Comparison of ENCODE assay signal across 8 cellular contexts in genomic region chr13:91347212-91347995, GRCh38. TPM values are rescaled to one million over a fixed set of nuclear protein-coding genes. Genes with fewer than 3 reads are reported as not detected.
DNase-seq lines count a peak whose midpoint lies in the region; ATAC-seq and TF ChIP-seq lines count a peak whose summit lies in the region.

Gene MIR17HG (plus strand): TSS chr13:91347687.

- H2AFZ ChIP-seq in DND-41 (ENCODE audit: low read depth, low read length) (peak within 1 kb of the TSS; percentile 68), GM23248 (peak within 1 kb of the TSS; percentile 97), Karpas-422 (ENCODE audit: low read length) (peak within 1 kb of the TSS; percentile 72)

- peaks cover 13 to 34% of the 10 kb centered on the region in 2 donors for H3K36me3 Mint-ChIP-seq in activated T-cell treated with anti-CD3 and anti-CD28 coated beads, Interleukin-2, amount 50 U/mL, for 72 hours (ENCODE audit: insufficient read depth in 2 of 2)
- peaks cover 0 to 7% of the 10 kb centered on the region in 2 donors for H3K36me3 Mint-ChIP-seq in naive B cell

- 2% methylated on average over 79 to 83 of the region's 103 CpGs for WGBS in GM23248 (ENCODE audit: low coverage in 1 of 2, low lambda C conversion rate in 2 of 2, missing lambda C conversion rate in 2 of 2), 2 experiments
- WGBS in esophagus squamous epithelium, 2 donors = 0% methylated on average over 1 to 7 of the region's 103 CpGs

- H3K79me2 ChIP-seq in DND-41 (ENCODE audit: insufficient read depth, low read length) (peaks cover 49% of the 10 kb centered on the region), GM23248 (ENCODE audit: insufficient read depth) (peaks cover 34% of the 10 kb centered on the region), Karpas-422 (ENCODE audit: low read length) (peaks cover 41% of the 10 kb centered on the region)

- H4K20me1 ChIP-seq in DND-41 (ENCODE audit: insufficient read depth, low read length) = peaks cover 35% of the 10 kb centered on the region
- no peaks in the 10 kb centered on the region for H4K20me1 ChIP-seq in GM23248 (ENCODE audit: insufficient read depth)
- H4K20me1 ChIP-seq in Karpas-422 (ENCODE audit: insufficient read depth, low read depth, low read length) = peaks cover 34% of the 10 kb centered on the region

- peak within 1 kb of the TSS; percentile 99 for H3K4me3 Mint-ChIP-seq in activated T-cell treated with anti-CD3 and anti-CD28 coated beads, Interleukin-2, amount 50 U/mL, for 72 hours
- H3K4me3 Mint-ChIP-seq in naive B cell = peak within 1 kb of the TSS; percentile 95 to 99 (median 98)

- in situ Hi-C loops in GM23248 (cut with MboI) = no loop called here

- H3K36me3 ChIP-seq in DND-41 (ENCODE audit: insufficient read depth, low read length) = peaks cover 35% of the 10 kb centered on the region
- 0 out of 2 replicates have a peak, but pooled peaks cover 12% of the 10 kb centered on the region for H3K36me3 ChIP-seq in GM23248 (ENCODE audit: low read depth)
- peaks cover 35% of the 10 kb centered on the region for H3K36me3 ChIP-seq in Karpas-422 (ENCODE audit: insufficient read depth, low read length)
- peaks cover 0 to 24% (median 4%) of the 10 kb centered on the region in 3 donors for H3K36me3 ChIP-seq in esophagus squamous epithelium

- H3K27me3 ChIP-seq in DND-41 (ENCODE audit: insufficient read depth, low read length, poor library complexity) (no peaks in the 10 kb centered on the region), GM23248 (replicated peaks; ENCODE audit: insufficient read depth) (peaks cover 36% of the 10 kb centered on the region), Karpas-422 (ENCODE audit: low read length) (no peaks in the 10 kb centered on the region), esophagus squamous epithelium (peaks cover 0 to 38% (median 0%) of the 10 kb centered on the region in 4 donors)

- no peaks in the 10 kb centered on the region for H3K9me3 Mint-ChIP-seq in activated T-cell treated with anti-CD3 and anti-CD28 coated beads, Interleukin-2, amount 50 U/mL, for 72 hours
- no peaks in the 10 kb centered on the region for H3K9me3 Mint-ChIP-seq in naive B cell

- peak within 1 kb of the TSS; percentile 99 for H3K9ac ChIP-seq in DND-41 (ENCODE audit: low read depth, low read length)
- H3K9ac ChIP-seq in GM23248 = peak within 1 kb of the TSS; percentile 91
- peak within 1 kb of the TSS; percentile 93 for H3K9ac ChIP-seq in Karpas-422 (ENCODE audit: low read length)

- H3K4me1 ChIP-seq in DND-41 (ENCODE audit: insufficient read depth, low read length) (peaks cover 50% of the 10 kb centered on the region), GM23248 (ENCODE audit: insufficient read depth) (peaks cover 17% of the 10 kb centered on the region), Karpas-422 (ENCODE audit: low read length) (peaks cover 44% of the 10 kb centered on the region), esophagus squamous epithelium (peaks cover 0 to 39% (median 9%) of the 10 kb centered on the region in 3 donors)

- DNase-seq in DND-41 (peak; percentile 94), GM23248 (peak; percentile 88), Karpas-422 (peak; percentile 96), RKO (ENCODE audit: low spot score) (peak; percentile 92), esophagus squamous epithelium (lab: John Stamatoyannopoulos, UW) (peak; percentile 37), naive B cell (peak; percentile 86)
- DNase-seq in activated T-cell treated with anti-CD3 and anti-CD28 coated beads, Interleukin-2, amount 50 U/mL, for 72 hours = peak; percentile 90 to 91
- peak; percentile 81 to 83 for DNase-seq in stimulated activated CD8-positive, alpha-beta memory T cell treated with anti-CD3 and anti-CD28 coated beads, Interleukin-7, amount 100 ng/mL, for 48 hours (ENCODE audit: extremely low read depth in 1 of 2, low read depth in 1 of 2)

- H3K27ac ChIP-seq in DND-41 (ENCODE audit: low read length) (peak within 1 kb of the TSS; percentile 94), GM23248 (peak within 1 kb of the TSS; percentile 68), Karpas-422 (ENCODE audit: low read length) (peak within 1 kb of the TSS; percentile 79), esophagus squamous epithelium (peak within 1 kb of the TSS; percentile 81 to 98 (median 97))

- peak; percentile 77 for ATAC-seq in DND-41 (ENCODE audit: insufficient read depth, low read depth)
- peak; percentile 64 to 69 for ATAC-seq in activated T-cell treated with anti-CD3 and anti-CD28 coated beads, Interleukin-2, amount 50 U/mL, for 72 hours (replicated peaks in 1 of 2)
- peak; percentile 51 to 53 for ATAC-seq in naive B cell (ENCODE audit: low read depth in 2 of 2)

- intact Hi-C loops in esophagus squamous epithelium (cut with DNase I) = no loop called here

- H3K4me1 Mint-ChIP-seq in activated T-cell treated with anti-CD3 and anti-CD28 coated beads, Interleukin-2, amount 50 U/mL, for 72 hours (ENCODE audit: low read depth) = peaks cover 71% of the 10 kb centered on the region
- H3K4me1 Mint-ChIP-seq in naive B cell = peaks cover 12 to 26% (median 22%) of the 10 kb centered on the region in 3 donors

- H3K9me3 ChIP-seq in DND-41 (ENCODE audit: insufficient read depth, low read length, severe bottlenecking) (no peaks in the 10 kb centered on the region), GM23248 (ENCODE audit: low read depth) (no peaks in the 10 kb centered on the region), Karpas-422 (ENCODE audit: low read length) (no peaks in the 10 kb centered on the region), esophagus squamous epithelium (no peaks in the 10 kb centered on the region)

- H3K9me2 ChIP-seq in GM23248 (ENCODE audit: insufficient read depth) (no peaks in the 10 kb centered on the region), Karpas-422 (replicated peaks; ENCODE audit: insufficient read depth, low read length) (no peaks in the 10 kb centered on the region)

- H3F3A ChIP-seq in GM23248 (ENCODE audit: insufficient read depth) = peaks cover 13% of the 10 kb centered on the region; the same call in 1 of the 2 replicates

- TF ChIP-seq CTCF in DND-41 (IDR thresholded peaks at IDR 0.05; ENCODE audit: borderline replicate concordance, extremely low read depth, low read length, poor library complexity, severe bottlenecking) = no peak
- peak in 2 of 6 experiments; percentile 5 for TF ChIP-seq CTCF in esophagus squamous epithelium (IDR thresholded peaks at IDR 0.05)

- no peaks in the 10 kb centered on the region for H3K27me3 Mint-ChIP-seq in activated T-cell treated with anti-CD3 and anti-CD28 coated beads, Interleukin-2, amount 50 U/mL, for 72 hours (ENCODE audit: low read depth)
- peaks cover 0 to under 1% (median 0%) of the 10 kb centered on the region in 3 donors for H3K27me3 Mint-ChIP-seq in naive B cell

- H3K4me3 ChIP-seq in DND-41 (ENCODE audit: low read depth in 1 of 2, low read length in 2 of 2) (peak within 1 kb of the TSS; percentile 83 to 95; a peak in 3 of 4 replicates), GM23248 (peak within 1 kb of the TSS; percentile 87), Karpas-422 (ENCODE audit: low read length) (peak within 1 kb of the TSS; percentile 95), esophagus squamous epithelium (peak within 1 kb of the TSS; percentile 65 to 98 (median 92))

- H3K27ac Mint-ChIP-seq in activated T-cell treated with anti-CD3 and anti-CD28 coated beads, Interleukin-2, amount 50 U/mL, for 72 hours = peak within 1 kb of the TSS; percentile 98
- H3K27ac Mint-ChIP-seq in naive B cell = peak within 1 kb of the TSS; percentile 81 to 97 (median 93)

- TF ChIP-seq POLR2A in esophagus squamous epithelium (IDR thresholded peaks at IDR 0.05) = peak in 3 of 4 donors; percentile 16 to 87 (median 85)

- H3K4me2 ChIP-seq in DND-41 (ENCODE audit: insufficient read depth, low read length) = peak within 1 kb of the TSS; percentile 67
- peak within 1 kb of the TSS; percentile 90 for H3K4me2 ChIP-seq in GM23248 (ENCODE audit: unreplicated experiment)
- H3K4me2 ChIP-seq in Karpas-422 (ENCODE audit: low read depth, low read length, poor library complexity, severe bottlenecking) = peak within 1 kb of the TSS; percentile 86

RNA-seq across cellular contexts. Expression of gene MIR17HG, which starts in this region (rescaled TPM):
- 0.43 and 2.5 TPM in 2 replicates for total RNA-seq in GM23248 (2014; rRNA removed; shearing (Covaris generic))
- 0.20 and 0.27 TPM in 2 replicates for polyA plus RNA-seq in GM23248 (2016; fragmentation: Nextera tagmentation; extraction: Ambion mirVana)
- 3.8 and 23.4 TPM in 2 replicates for total RNA-seq in Karpas-422 (2014; rRNA removed; shearing (Covaris generic); ENCODE audit: low replicate concordance)
- 10 to 100 TPM; 15.7 to 17.9 TPM for total RNA-seq in activated T-cell treated with anti-CD3 and anti-CD28 coated beads, Interleukin-2, amount 50 U/mL, for 72 hours
- 10 to 100 TPM in 1 of 4 donors, 1 to 10 TPM in 2, under 1 TPM in 1; 0.95 to 21.0 (median 4.5) TPM for total RNA-seq in esophagus squamous epithelium
- 1 to 10 TPM in 3 of 6 donors, under 1 TPM in 2, not detected in 1; 0.38 to 1.9 (median 1.5) TPM for polyA plus RNA-seq in naive B cell (ENCODE audit: low read depth in 6 of 6)

Comparison
In these comparisons a context has a peak if more than half of its experiments do, and no peak if none do; other contexts are left out.
1. Peak in every context shown above with its lines: DNase-seq, ATAC-seq, H3K4me3 ChIP-seq and H3K27ac ChIP-seq.
2. DNase-seq: peak in every context shown above with its lines; median percentile 96 in Karpas-422; 94 in DND-41; 92 in RKO; 90 in activated T-cell treated with anti-CD3 and anti-CD28 coated beads, Interleukin-2, amount 50 U/mL, for 72 hours; 88 in GM23248; 86 in naive B cell; 82 in stimulated activated CD8-positive, alpha-beta memory T cell treated with anti-CD3 and anti-CD28 coated beads, Interleukin-7, amount 100 ng/mL, for 48 hours; 37 in esophagus squamous epithelium.